In genomic region chr2:231017250-231017636, GRCh38 we compare ENCODE assay signal across 17 cellular contexts. TPM values are rescaled to one million over a fixed set of nuclear protein-coding genes. Genes with fewer than 3 reads are reported as not detected.
DNase-seq lines count a peak whose midpoint lies in the region; TF ChIP-seq lines count a peak whose summit lies in the region.
"Had no signal": no experiment of that assay in that cellular context is flagged by ENCODE, and none has a peak within 500 bp of the region (broad histone marks: within the 10 kb centered on the region; RNA-seq: fewer than 3 reads in every experiment).

No MANE protein-coding gene starts in this region.

- no peak overlapping the region for H2AK5ac ChIP-seq in H9 (ENCODE audit: insufficient read length, low read length)

- no peak overlapping the region for H2BK12ac ChIP-seq in H9 (ENCODE audit: insufficient read length, low read depth, low read length)

- H3K4me1 Mint-ChIP-seq in H9 (peaks cover 23 to 30% of the 10 kb centered on the region in 2 experiments), endothelial cell (ENCODE audit: unreplicated experiment) (no peaks in the 10 kb centered on the region)

- TF ChIP-seq CTCF in H9 (conservative IDR thresholded peaks at IDR 0.05): 0 out of 3 replicates have a peak, but pooled peaks have one; percentile 16
- TF ChIP-seq CTCF in endothelial cell (IDR thresholded peaks at IDR 0.05; ENCODE audit: unreplicated experiment): no peak

- no peaks in the 10 kb centered on the region for H3K9me3 ChIP-seq in H9 (ENCODE audit: control insufficient read depth, low read depth, low read length)
- H3K9me3 ChIP-seq: upper lobe of left lung had no signal

- no peak overlapping the region for H4K8ac ChIP-seq in H9 (replicated peaks; ENCODE audit: insufficient read length, low read depth, low read length)

- no peak overlapping the region for H2AFZ ChIP-seq in H9 (ENCODE audit: low read length)

- H3K79me2 ChIP-seq in H9 (ENCODE audit: insufficient read depth, low read length): no peaks in the 10 kb centered on the region

- no peak overlapping the region for H4K91ac ChIP-seq in H9 (ENCODE audit: insufficient read length, low read depth, low read length)

- no peaks in the 10 kb centered on the region for H4K20me1 ChIP-seq in H9 (ENCODE audit: control insufficient read depth, insufficient read depth, insufficient read length)

- peaks cover 27% of the 10 kb centered on the region for H3K27me3 Mint-ChIP-seq in H9 (ENCODE audit: low read depth)
- H3K27me3 Mint-ChIP-seq in endothelial cell (ENCODE audit: unreplicated experiment): peaks cover 6% of the 10 kb centered on the region

- no peak overlapping the region for H4K5ac ChIP-seq in H9 (ENCODE audit: insufficient read length, low read depth, low read length)

- DNase-seq in NCI-H82 (lab: John Stamatoyannopoulos, UW) (peak; percentile 48), NCI-H82 treated with DMSO at 0.1 percent for 48 hours (lab: John Stamatoyannopoulos, UW; ENCODE audit: unreplicated experiment) (no peak), H9 (no peak), amniotic epithelial cell (ENCODE audit: low read depth) (peak; percentile 11), occipital lobe (lab: John Stamatoyannopoulos, UW) (peak; percentile 80), glomerular visceral epithelial cell (ENCODE audit: extremely low spot score) (no peak), endothelial cell (ENCODE audit: low spot score) (no peak), NCI-H2196 treated with DMSO at 0.1 percent for 48 hours (lab: John Stamatoyannopoulos, UW; ENCODE audit: unreplicated experiment) (no peak)
- DNase-seq: activated CD8-positive, alpha-beta memory T cell treated with anti-CD3 and anti-CD28 coated beads, Interleukin-2, amount 50 U/mL, for 4 hours; EL; mammary epithelial cell; MM.1S; NCI-H2227 treated with DMSO at 0.1 percent for 48 hours; upper lobe of left lung had no signal

- no peak overlapping the region for H3K4me2 ChIP-seq in H9 (ENCODE audit: insufficient read depth, insufficient read length, low read length)

- no peak overlapping the region for H2BK20ac ChIP-seq in H9 (ENCODE audit: low read depth, low read length, poor library complexity, severe bottlenecking)

- no peaks in the 10 kb centered on the region for H3K4me1 ChIP-seq in H9 (ENCODE audit: insufficient read depth, low read length)
- H3K4me1 ChIP-seq: upper lobe of left lung had no signal

- H3K23me2 ChIP-seq in H9 (ENCODE audit: insufficient read length, low read depth, low read length, poor library complexity, severe bottlenecking): no peaks in the 10 kb centered on the region

- H3K27ac Mint-ChIP-seq in H9 (no peak overlapping the region), endothelial cell (ENCODE audit: unreplicated experiment) (no peak overlapping the region)
- H3K27ac Mint-ChIP-seq: activated naive CD4-positive, alpha-beta T cell treated with anti-CD3 and anti-CD28 coated beads, Interleukin-2, amount 50 U/mL, for 72 hours had no signal

- H2BK15ac ChIP-seq in H9 (ENCODE audit: low read depth, low read length): no peak overlapping the region

- H3K56ac ChIP-seq in H9 (ENCODE audit: insufficient read length, low read depth, low read length): no peak overlapping the region

- H3K23ac ChIP-seq in H9 (ENCODE audit: insufficient read length, low read depth, low read length): no peak overlapping the region

- H3K4me3 Mint-ChIP-seq in H9: no peak overlapping the region
- no peak overlapping the region for H3K4me3 Mint-ChIP-seq in endothelial cell (ENCODE audit: unreplicated experiment)

- no peak overlapping the region for H2BK5ac ChIP-seq in H9 (ENCODE audit: insufficient read length, low read length)

- H3T11ph ChIP-seq in H9 (ENCODE audit: low read length): no peak overlapping the region

- no peak overlapping the region for H3K14ac ChIP-seq in H9 (ENCODE audit: insufficient read depth, low read length)

- no peak overlapping the region for H3K18ac ChIP-seq in H9 (ENCODE audit: insufficient read length, low read depth, low read length)

- H3K9ac ChIP-seq in H9 (ENCODE audit: extremely low read depth, insufficient read length, low read length): no peak overlapping the region

- H2BK120ac ChIP-seq in H9 (ENCODE audit: low read depth, low read length, poor library complexity, severe bottlenecking): no peak overlapping the region

- H3K27me3 ChIP-seq in H9 (ENCODE audit: insufficient read depth, low read length): no peaks in the 10 kb centered on the region; the same call in 1 of the 2 replicates
- H3K27me3 ChIP-seq: upper lobe of left lung had no signal

- no peaks in the 10 kb centered on the region for H3K79me1 ChIP-seq in H9 (ENCODE audit: insufficient read depth, low read depth, low read length, poor library complexity, severe bottlenecking)

- H3K9me3 Mint-ChIP-seq in H9 (no peaks in the 10 kb centered on the region; a peak in 2 of 5 replicates), endothelial cell (ENCODE audit: unreplicated experiment) (no peaks in the 10 kb centered on the region)
- H3K9me3 Mint-ChIP-seq: activated naive CD4-positive, alpha-beta T cell treated with anti-CD3 and anti-CD28 coated beads, Interleukin-2, amount 50 U/mL, for 72 hours had no signal

- no CpG with 5 or more reads among the region's 5 CpGs for WGBS in H9 (ENCODE audit: extremely low coverage, insufficient read length, low lambda C conversion rate)

- peaks cover 0 to 4% (median 0%) of the 10 kb centered on the region in 3 experiments; a peak in 1 of 7 replicates for H3K36me3 Mint-ChIP-seq in H9 (ENCODE audit: insufficient read depth in 1 of 3, low read depth in 3 of 3)
- H3K36me3 Mint-ChIP-seq in endothelial cell (ENCODE audit: low read depth, unreplicated experiment): peaks cover 3% of the 10 kb centered on the region
- H3K36me3 Mint-ChIP-seq: activated naive CD4-positive, alpha-beta T cell treated with anti-CD3 and anti-CD28 coated beads, Interleukin-2, amount 50 U/mL, for 72 hours had no signal

- H3K27ac ChIP-seq in H9 (ENCODE audit: insufficient read length, low read depth, low read length): no peak overlapping the region
- H3K27ac ChIP-seq: coronary artery, upper lobe of left lung had no signal

- H3K4ac ChIP-seq in H9 (ENCODE audit: low read depth, low read length): no peak overlapping the region

RNA-seq across cellular contexts. Expression of gene C2orf72, which starts 20.1 kb away (rescaled TPM):
- 0.77 and 1.0 TPM in 2 replicates for total RNA-seq in H9 (2021)
- 32.4 TPM for total RNA-seq in occipital lobe
- total RNA-seq in endothelial cell (ENCODE audit: unreplicated experiment): 5.4 TPM

RNA-seq across cellular contexts. Expression of gene SPATA3, which starts 21.3 kb away (rescaled TPM):
- total RNA-seq in H9 (2021): not detected in 2 replicates
- total RNA-seq in occipital lobe: not detected
- not detected for total RNA-seq in endothelial cell (ENCODE audit: unreplicated experiment)
- total RNA-seq: mammary epithelial cell, omental fat pad, upper lobe of left lung had no signal

RNA-seq across cellular contexts. Expression of gene PSMD1, which starts 39.4 kb away (rescaled TPM):
- total RNA-seq in H9 (2021): 166 and 180 TPM in 2 replicates
- total RNA-seq in occipital lobe: 111 TPM
- total RNA-seq in endothelial cell (ENCODE audit: unreplicated experiment): 119 TPM

Comparison
In these comparisons a context has a peak if more than half of its experiments do, and no peak if none do; other contexts are left out.
1. DNase-seq: peak in NCI-H82 (single experiment), amniotic epithelial cell (single experiment) and occipital lobe (single experiment); none in NCI-H82 treated with DMSO at 0.1 percent for 48 hours (single experiment), H9 (single experiment), glomerular visceral epithelial cell (single experiment), endothelial cell (single experiment) and NCI-H2196 treated with DMSO at 0.1 percent for 48 hours (single experiment).